Comparison of ENCODE assay signal across 8 cellular contexts in genomic region chr20:58980711-58981563, GRCh38. TPM values are rescaled to one million over a fixed set of nuclear protein-coding genes. Genes with fewer than 3 reads are reported as not detected.
A peak's percentile ranks its signal among the peaks of the same experiment; 100 is the strongest.
DNase-seq lines count a peak whose midpoint lies in the region; ATAC-seq and TF ChIP-seq lines count a peak whose summit lies in the region.

A gene with protein sequence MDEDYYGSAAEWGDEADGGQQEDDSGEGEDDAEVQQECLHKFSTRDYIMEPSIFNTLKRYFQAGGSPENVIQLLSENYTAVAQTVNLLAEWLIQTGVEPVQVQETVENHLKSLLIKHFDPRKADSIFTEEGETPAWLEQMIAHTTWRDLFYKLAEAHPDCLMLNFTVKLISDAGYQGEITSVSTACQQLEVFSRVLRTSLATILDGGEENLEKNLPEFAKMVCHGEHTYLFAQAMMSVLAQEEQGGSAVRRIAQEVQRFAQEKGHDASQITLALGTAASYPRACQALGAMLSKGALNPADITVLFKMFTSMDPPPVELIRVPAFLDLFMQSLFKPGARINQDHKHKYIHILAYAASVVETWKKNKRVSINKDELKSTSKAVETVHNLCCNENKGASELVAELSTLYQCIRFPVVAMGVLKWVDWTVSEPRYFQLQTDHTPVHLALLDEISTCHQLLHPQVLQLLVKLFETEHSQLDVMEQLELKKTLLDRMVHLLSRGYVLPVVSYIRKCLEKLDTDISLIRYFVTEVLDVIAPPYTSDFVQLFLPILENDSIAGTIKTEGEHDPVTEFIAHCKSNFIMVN (plus strand): TSS chr20:58981256. CDS start chr20:58981310, 54 bp downstream.

- H3K4me3 Mint-ChIP-seq in activated T-helper 2 cell treated with anti-CD3 and anti-CD28 coated beads, Interferon-gamma antibody, Interleukin-2, Interleukin-4, amounts not matched to agents 10 μg/mL and 5 μg/mL and 100 μg/mL, durations not matched to agents 14 hours and 24 hours and 36 hours (ENCODE audit: low read depth): peak within 1 kb of the TSS; percentile 93
- H3K4me3 Mint-ChIP-seq in natural killer cell treated with Interleukin-12 subunit alpha and Interleukin-12 subunit beta and Interleukin-15 and Interleukin-18, amount 100 ng/mL, for 72 hours: peak within 1 kb of the TSS; percentile 88

- peak within 1 kb of the TSS; percentile 84 for H3K27ac ChIP-seq in KOPT-K1 (ENCODE audit: low read depth, low read length, poor library complexity, severe bottlenecking)

- peak; percentile 57 for DNase-seq in DMS53 treated with DMSO at 0.1 percent for 48 hours (lab: John Stamatoyannopoulos, UW; ENCODE audit: unreplicated experiment)
- peak; percentile 90 for DNase-seq in RPMI8226
- DNase-seq in activated T-helper 2 cell treated with anti-CD3 and anti-CD28 coated beads, Interferon-gamma antibody, Interleukin-2, Interleukin-4, amounts not matched to agents 10 μg/mL and 5 μg/mL and 100 μg/mL, durations not matched to agents 14 hours and 24 hours and 36 hours (ENCODE audit: low spot score): peak; percentile 83
- peak; percentile 80 for DNase-seq in fibroblast of pulmonary artery (ENCODE audit: low read depth)
- peak; percentile 92 for DNase-seq in natural killer cell treated with Interleukin-12 subunit alpha and Interleukin-12 subunit beta and Interleukin-15 and Interleukin-18, amount 100 ng/mL, for 72 hours (ENCODE audit: low spot score)
- peak; percentile 80 for DNase-seq in stimulated activated naive CD4-positive, alpha-beta T cell treated with Interleukin-2 at 50 U/mL for 16 hours (lab: John Stamatoyannopoulos, UW)

- H3K4me1 Mint-ChIP-seq in activated T-helper 2 cell treated with anti-CD3 and anti-CD28 coated beads, Interferon-gamma antibody, Interleukin-2, Interleukin-4, amounts not matched to agents 10 μg/mL and 5 μg/mL and 100 μg/mL, durations not matched to agents 14 hours and 24 hours and 36 hours (ENCODE audit: low read depth): peaks cover 26% of the 10 kb centered on the region
- peaks cover 21 to 33% of the 10 kb centered on the region in 2 donors for H3K4me1 Mint-ChIP-seq in natural killer cell treated with Interleukin-12 subunit alpha and Interleukin-12 subunit beta and Interleukin-15 and Interleukin-18, amount 100 ng/mL, for 72 hours (ENCODE audit: low read depth in 2 of 2)

- TF ChIP-seq CTCF in fibroblast of pulmonary artery (IDR thresholded peaks at IDR 0.05; ENCODE audit: low read length, missing control alignments): no peak

- intact Hi-C loops in activated T-helper 2 cell treated with anti-CD3 and anti-CD28 coated beads, Interferon-gamma antibody, Interleukin-2, Interleukin-4, amounts not matched to agents 10 μg/mL and 5 μg/mL and 100 μg/mL, durations not matched to agents 14 hours and 24 hours and 36 hours (cut with micrococcal nuclease): loop anchor here (5.0 to 10.0 kb wide), 3 partner anchors 51 to 326 kb away; partner anchors contain the start of genes ATP5F1E and STX16

- H3K36me3 ChIP-seq in KOPT-K1 (ENCODE audit: insufficient read depth, low read length): peaks cover 14% of the 10 kb centered on the region; the same call in 1 of the 2 replicates

- peaks cover 3% of the 10 kb centered on the region for H3K27me3 Mint-ChIP-seq in activated T-helper 2 cell treated with anti-CD3 and anti-CD28 coated beads, Interferon-gamma antibody, Interleukin-2, Interleukin-4, amounts not matched to agents 10 μg/mL and 5 μg/mL and 100 μg/mL, durations not matched to agents 14 hours and 24 hours and 36 hours (ENCODE audit: low read depth)
- no peaks in the 10 kb centered on the region for H3K27me3 Mint-ChIP-seq in natural killer cell treated with Interleukin-12 subunit alpha and Interleukin-12 subunit beta and Interleukin-15 and Interleukin-18, amount 100 ng/mL, for 72 hours

- peaks cover 23% of the 10 kb centered on the region for H3K36me3 Mint-ChIP-seq in activated T-helper 2 cell treated with anti-CD3 and anti-CD28 coated beads, Interferon-gamma antibody, Interleukin-2, Interleukin-4, amounts not matched to agents 10 μg/mL and 5 μg/mL and 100 μg/mL, durations not matched to agents 14 hours and 24 hours and 36 hours (ENCODE audit: low read depth)
- peaks cover 6% of the 10 kb centered on the region for H3K36me3 Mint-ChIP-seq in natural killer cell treated with Interleukin-12 subunit alpha and Interleukin-12 subunit beta and Interleukin-15 and Interleukin-18, amount 100 ng/mL, for 72 hours

- peak within 1 kb of the TSS; percentile 69 for H3K4me3 ChIP-seq in fibroblast of pulmonary artery (replicated peaks; ENCODE audit: low read depth, low read length)

- peaks cover 4% of the 10 kb centered on the region for H3K9me3 ChIP-seq in KOPT-K1 (ENCODE audit: insufficient read depth, low read length, poor library complexity, severe bottlenecking)

- peak within 1 kb of the TSS; percentile 90 for H3K27ac Mint-ChIP-seq in activated T-helper 2 cell treated with anti-CD3 and anti-CD28 coated beads, Interferon-gamma antibody, Interleukin-2, Interleukin-4, amounts not matched to agents 10 μg/mL and 5 μg/mL and 100 μg/mL, durations not matched to agents 14 hours and 24 hours and 36 hours
- H3K27ac Mint-ChIP-seq in natural killer cell treated with Interleukin-12 subunit alpha and Interleukin-12 subunit beta and Interleukin-15 and Interleukin-18, amount 100 ng/mL, for 72 hours: peak within 1 kb of the TSS; percentile 65 to 83

- H3K9me3 Mint-ChIP-seq in activated T-helper 2 cell treated with anti-CD3 and anti-CD28 coated beads, Interferon-gamma antibody, Interleukin-2, Interleukin-4, amounts not matched to agents 10 μg/mL and 5 μg/mL and 100 μg/mL, durations not matched to agents 14 hours and 24 hours and 36 hours: peaks cover 3% of the 10 kb centered on the region
- peaks cover 3% of the 10 kb centered on the region for H3K9me3 Mint-ChIP-seq in natural killer cell treated with Interleukin-12 subunit alpha and Interleukin-12 subunit beta and Interleukin-15 and Interleukin-18, amount 100 ng/mL, for 72 hours

- ATAC-seq in GM21737 (IDR thresholded peaks at IDR 0.05; ENCODE audit: unreplicated experiment): peak; percentile 80
- peak; percentile 90 to 95 for ATAC-seq in natural killer cell treated with Interleukin-12 subunit alpha and Interleukin-12 subunit beta and Interleukin-15 and Interleukin-18, amount 100 ng/mL, for 72 hours

RNA-seq across cellular contexts. Expression of the gene that starts here (rescaled TPM):
- total RNA-seq in activated T-helper 2 cell treated with anti-CD3 and anti-CD28 coated beads, Interferon-gamma antibody, Interleukin-2, Interleukin-4, amounts not matched to agents 10 μg/mL and 5 μg/mL and 100 μg/mL, durations not matched to agents 14 hours and 24 hours and 36 hours: 111 and 113 TPM in 2 replicates
- total RNA-seq in natural killer cell treated with Interleukin-12 subunit alpha and Interleukin-12 subunit beta and Interleukin-15 and Interleukin-18, amount 100 ng/mL, for 72 hours: 100 to 1,000 TPM in 1 of 2 donors, 10 to 100 TPM in 1; 89.1 to 106 TPM

Comparison
In these comparisons a context has a peak if more than half of its experiments do, and no peak if none do; other contexts are left out.
1. Peak in every context shown above with its lines: DNase-seq, ATAC-seq, H3K4me3 ChIP-seq and H3K27ac ChIP-seq.